Comparison of ENCODE assay signal across 25 cellular contexts in genomic region chr18:9431296-9431695, GRCh38. TPM values are rescaled to one million over a fixed set of nuclear protein-coding genes. Genes with fewer than 3 reads are reported as not detected.
DNase-seq lines count a peak whose midpoint lies in the region; ATAC-seq, FAIRE-seq and TF ChIP-seq lines count a peak whose summit lies in the region.
"Had no signal": no experiment of that assay in that cellular context is flagged by ENCODE, and none has a peak within 500 bp of the region (broad histone marks: within the 10 kb centered on the region; RNA-seq: fewer than 3 reads in every experiment).

No MANE protein-coding gene starts in this region.

- dilution Hi-C loops in IMR-90 (cut with HindIII; ENCODE audit: low sequenced_read_pairs, unreplicated experiment) = no loop called here

- H3K9ac ChIP-seq in IMR-90 (ENCODE audit: low read depth, low read length) = no peak overlapping the region
- H3K9ac ChIP-seq in K562 (ENCODE audit: insufficient read depth in 1 of 2, low read depth in 2 of 2, low read length in 2 of 2) = no peak overlapping the region
- no peak overlapping the region for H3K9ac ChIP-seq in neural progenitor cell
- H3K9ac ChIP-seq: BLaER1 treated with 17β-estradiol and CSF1 and Interleukin-3, amounts not matched to agents 10 nM and 100 nM had no signal

- H2BK15ac ChIP-seq in IMR-90 (ENCODE audit: low read depth, low read length) = no peak overlapping the region

- in situ Hi-C loops in IMR-90 (cut with MboI; ENCODE audit: low sequenced_read_pairs) = no loop called here
- in situ Hi-C loops in K562 (cut with MboI) = no loop called here

- H3K9me3 ChIP-seq in IMR-90 (ENCODE audit: control insufficient read depth, insufficient read depth, low read length) (no peaks in the 10 kb centered on the region), K562 (replicated peaks; ENCODE audit: control insufficient read depth, insufficient read depth, low read depth, low read length) (0 out of 2 replicates have a peak, but pooled peaks cover 3% of the 10 kb centered on the region), neural progenitor cell (ENCODE audit: low read depth) (no peaks in the 10 kb centered on the region), psoas muscle (no peaks in the 10 kb centered on the region)
- H3K9me3 ChIP-seq: A549, Caco-2 had no signal

- FAIRE-seq in K562 (lab: Jason Lieb, UNC) = no peak
- FAIRE-seq: A549, GM12878, GM12892, GM18507 had no signal

- intact Hi-C loops in IMR-90 (cut with micrococcal nuclease) (no loop called here), K562 (cut with micrococcal nuclease) (no loop called here), psoas muscle (cut with DNase I) (no loop called here), Calu3 (cut with micrococcal nuclease; ENCODE audit: unreplicated experiment) (no loop called here)

- no peak overlapping the region for H2BK120ac ChIP-seq in IMR-90 (ENCODE audit: low read depth, low read length)

- H3K56ac ChIP-seq in IMR-90 (ENCODE audit: extremely low read depth, insufficient read depth, low read length) = no peak overlapping the region

- H3K4ac ChIP-seq in IMR-90 (ENCODE audit: low read depth, low read length) = no peak overlapping the region

- H3K79me2 ChIP-seq in K562 (ENCODE audit: control insufficient read depth, insufficient read depth, low read length) (no peaks in the 10 kb centered on the region), neural progenitor cell (ENCODE audit: low read depth) (no peaks in the 10 kb centered on the region)

- no peak overlapping the region for H2BK20ac ChIP-seq in IMR-90 (ENCODE audit: low read depth, low read length)

- H3K27me3 Mint-ChIP-seq in neural progenitor cell (ENCODE audit: insufficient read depth, low read depth) = peaks cover 6% of the 10 kb centered on the region
- H3K27me3 Mint-ChIP-seq in Calu3 (ENCODE audit: unreplicated experiment) = no peaks in the 10 kb centered on the region
- H3K27me3 Mint-ChIP-seq: B cell had no signal

- peaks cover 2% of the 10 kb centered on the region for H3K9me3 Mint-ChIP-seq in neural progenitor cell
- no peaks in the 10 kb centered on the region for H3K9me3 Mint-ChIP-seq in Calu3 (ENCODE audit: low read depth, unreplicated experiment)
- H3K9me3 Mint-ChIP-seq: CD4-positive, alpha-beta T cell; CD8-positive, alpha-beta T cell had no signal

- no peak overlapping the region for H2AK5ac ChIP-seq in IMR-90 (ENCODE audit: low read depth, low read length)

- H4K8ac ChIP-seq in IMR-90 (ENCODE audit: low read depth in 2 of 2, low read length in 2 of 2) = no peak overlapping the region

- no peaks in the 10 kb centered on the region for H3K36me3 Mint-ChIP-seq in neural progenitor cell
- H3K36me3 Mint-ChIP-seq in Calu3 (ENCODE audit: insufficient read depth, unreplicated experiment) = no peaks in the 10 kb centered on the region
- H3K36me3 Mint-ChIP-seq: CD8-positive, alpha-beta T cell had no signal

- TF ChIP-seq CTCF in IMR-90 (conservative IDR thresholded peaks at IDR 0.05; ENCODE audit: low read depth, low read length) = no peak
- TF ChIP-seq CTCF in K562 (IDR thresholded peaks at IDR 0.05 in 2 of 3, conservative IDR thresholded peaks at IDR 0.05 in 1 of 3; ENCODE audit: insufficient read depth in 2 of 3, low read depth in 1 of 3, low read length in 3 of 3) = no peak
- no peak for TF ChIP-seq CTCF in neural progenitor cell (IDR thresholded peaks at IDR 0.05)
- TF ChIP-seq CTCF in psoas muscle (IDR thresholded peaks at IDR 0.05) = no peak
- TF ChIP-seq CTCF in Calu3 (IDR thresholded peaks at IDR 0.05; ENCODE audit: unreplicated experiment) = no peak

- no peak overlapping the region for H2BK5ac ChIP-seq in IMR-90 (ENCODE audit: low read depth, low read length, poor library complexity, severe bottlenecking)

- BruUV-seq in IMR-90 (replicated peaks; lab: Mats Ljungman, UMichigan) = no TSS peak
- no TSS peak for BruUV-seq in K562 (replicated peaks; lab: Mats Ljungman, UMichigan)
- BruUV-seq in Calu3 (replicated peaks; lab: Mats Ljungman, UMichigan) = no TSS peak

- no peaks in the 10 kb centered on the region for H3K79me1 ChIP-seq in IMR-90 (ENCODE audit: low read depth in 1 of 2, low read length in 2 of 2)

- TF ChIP-seq POLR2A in IMR-90 (IDR thresholded peaks at IDR 0.05; ENCODE audit: low read depth, low read length) (no peak), K562 (conservative IDR thresholded peaks at IDR 0.05) (no peak)

- H2AFZ ChIP-seq in IMR-90 (replicated peaks; ENCODE audit: low read length, poor library complexity) (peak overlapping the region; percentile 56), K562 (ENCODE audit: low read depth, low read length) (0 out of 2 replicates have a peak overlapping the region, but pooled peaks have one; percentile 18), neural progenitor cell (replicated peaks) (no peak overlapping the region)

- peak overlapping the region; percentile 29; the same call in 1 of the 2 replicates for H3K18ac ChIP-seq in IMR-90 (ENCODE audit: low read depth, low read length)

- H3K4me2 ChIP-seq in IMR-90 (ENCODE audit: low read depth, low read length) (no peak overlapping the region), K562 (ENCODE audit: insufficient read depth, low read length) (no peak overlapping the region), neural progenitor cell (no peak overlapping the region)
- H3K4me2 ChIP-seq: A549; BLaER1 treated with 17β-estradiol and CSF1 and Interleukin-3, amounts not matched to agents 10 nM and 100 nM had no signal

- no peaks in the 10 kb centered on the region for H4K20me1 ChIP-seq in IMR-90 (ENCODE audit: insufficient read depth, low read length)
- H4K20me1 ChIP-seq in K562 (replicated peaks; ENCODE audit: control insufficient read depth, insufficient read depth, low read length) = no peaks in the 10 kb centered on the region
- H4K20me1 ChIP-seq in neural progenitor cell (ENCODE audit: low read depth) = no peaks in the 10 kb centered on the region
- H4K20me1 ChIP-seq: BLaER1 treated with 17β-estradiol and CSF1 and Interleukin-3, amounts not matched to agents 10 nM and 100 nM had no signal

- TF ChIP-seq RAD21 in IMR-90 (IDR thresholded peaks at IDR 0.05; ENCODE audit: low read length) (no peak), K562 (CRISPR knock-in tag; conservative IDR thresholded peaks at IDR 0.05 in 1 of 2, IDR thresholded peaks at IDR 0.05 in 1 of 2) (no peak)

- H3K9me1 ChIP-seq in IMR-90 (ENCODE audit: insufficient read depth, low read length) (peaks cover 8% of the 10 kb centered on the region), K562 (ENCODE audit: control insufficient read depth, insufficient read depth, low read length) (no peaks in the 10 kb centered on the region)

- CTCF ChIA-PET in IMR-90 (lab: Yijun Ruan, JAX) (no interaction called here), K562 (lab: Yijun Ruan, JAX; ENCODE audit: low intra/inter-chr PET ratio) (no interaction called here), Calu3 (lab: Charles Lee) (no interaction called here)

- H3F3A ChIP-seq in neural progenitor cell (ENCODE audit: low read depth) = peaks cover 35% of the 10 kb centered on the region

- H3K4me1 Mint-ChIP-seq in neural progenitor cell = peaks cover 26% of the 10 kb centered on the region
- H3K4me1 Mint-ChIP-seq in Calu3 (ENCODE audit: low read depth, unreplicated experiment) = peaks cover 15% of the 10 kb centered on the region

- H3K27me3 ChIP-seq in IMR-90 (ENCODE audit: control insufficient read depth, insufficient read depth, low read length) (no peaks in the 10 kb centered on the region), K562 (ENCODE audit: control insufficient read depth in 2 of 2, insufficient read depth in 2 of 2, low read length in 2 of 2) (no peaks in the 10 kb centered on the region), neural progenitor cell (no peaks in the 10 kb centered on the region), psoas muscle (ENCODE audit: insufficient read depth in 3 of 3, low read length in 2 of 3) (no peaks in the 10 kb centered on the region)
- H3K27me3 ChIP-seq: BLaER1 treated with 17β-estradiol and CSF1 and Interleukin-3, amounts not matched to agents 10 nM and 100 nM had no signal

- 100% methylated on average over 1 of the region's 6 CpGs; no CpG with 5 or more reads in 1 of the 2 experiments for WGBS in IMR-90 (ENCODE audit: extremely low coverage in 2 of 2, insufficient read length in 1 of 2), 2 experiments
- 45% methylated on average over 6 of the region's 6 CpGs for WGBS in K562 (ENCODE audit: insufficient coverage, low coverage, missing lambda C conversion rate)
- WGBS in psoas muscle, 3 donors = 86 to 94% (median 94%) methylated on average over 6 of the region's 6 CpGs

- H3K4me3 Mint-ChIP-seq in neural progenitor cell = no peak overlapping the region
- H3K4me3 Mint-ChIP-seq in Calu3 (ENCODE audit: low read depth, unreplicated experiment) = no peak overlapping the region
- H3K4me3 Mint-ChIP-seq: B cell; CD4-positive, alpha-beta T cell; CD8-positive, alpha-beta T cell had no signal

- H3K4me1 ChIP-seq in IMR-90 (ENCODE audit: control insufficient read depth, insufficient read depth, low read length) (peaks cover 6% of the 10 kb centered on the region; the same call in 1 of the 2 replicates), K562 (replicated peaks in 1 of 2; ENCODE audit: control insufficient read depth in 2 of 2, insufficient read depth in 2 of 2, low read length in 2 of 2) (peaks cover 4 to 5% of the 10 kb centered on the region in 2 experiments; a peak in 2 of 5 replicates), neural progenitor cell (peaks cover 35% of the 10 kb centered on the region), psoas muscle (no peaks in the 10 kb centered on the region)
- H3K4me1 ChIP-seq: A549, Caco-2 had no signal

- no peak overlapping the region for H4K91ac ChIP-seq in IMR-90 (ENCODE audit: insufficient read depth, low read depth, low read length)

- H3K4me3 ChIP-seq in IMR-90 (ENCODE audit: insufficient read depth, low read depth, low read length) (no peak overlapping the region), K562 (no peak overlapping the region), neural progenitor cell (no peak overlapping the region), psoas muscle (no peak overlapping the region)
- H3K4me3 ChIP-seq: A549; BLaER1 treated with 17β-estradiol and CSF1 and Interleukin-3, amounts not matched to agents 10 nM and 100 nM; GM12878 had no signal

- no peak overlapping the region for H3K14ac ChIP-seq in IMR-90 (replicated peaks; ENCODE audit: low read depth, low read length)

- H3K27ac Mint-ChIP-seq in neural progenitor cell (peak overlapping the region; percentile 37), Calu3 (ENCODE audit: unreplicated experiment) (no peak overlapping the region)
- H3K27ac Mint-ChIP-seq: B cell; CD4-positive, alpha-beta T cell; CD8-positive, alpha-beta T cell had no signal

- no peak for DNase-seq in IMR-90
- no peak for DNase-seq in K562 (ENCODE audit: extremely low read depth in 1 of 4, low spot score in 3 of 4)
- DNase-seq in neural progenitor cell (ENCODE audit: low spot score) = no peak
- no peak for DNase-seq in NCI-H2029 (lab: John Stamatoyannopoulos, UW)
- DNase-seq in psoas muscle = no peak
- no peak for DNase-seq in T-helper 2 cell
- no peak for DNase-seq in Calu3
- DNase-seq: AML-193; Caco-2; CD4-positive, alpha-beta T cell; CD8-positive, alpha-beta T cell; DMS 273 treated with DMSO at 0.1 percent for 48 hours; DMS153; DMS53; DMS79; DND-41; EL; GDM1 had no signal

- H2AK9ac ChIP-seq in IMR-90 (replicated peaks; ENCODE audit: low read depth, low read length, poor library complexity) = no peak overlapping the region

- no peak overlapping the region for H3K27ac ChIP-seq in IMR-90 (ENCODE audit: insufficient read depth, low read length)
- H3K27ac ChIP-seq in K562 (ENCODE audit: extremely low read depth, low read depth, low read length) = no peak overlapping the region
- no peak overlapping the region for H3K27ac ChIP-seq in neural progenitor cell
- H3K27ac ChIP-seq in psoas muscle = no peak overlapping the region
- H3K27ac ChIP-seq: A549; BLaER1 treated with 17β-estradiol and CSF1 and Interleukin-3, amounts not matched to agents 10 nM and 100 nM; C4-2B had no signal

- POLR2A ChIA-PET in IMR-90 (lab: Charles Lee; ENCODE audit: unreplicated experiment) = no interaction called here
- POLR2A ChIA-PET in K562 (lab: Yijun Ruan, JAX) = interaction anchor here (1.0 kb wide), 1 partner anchor 20 kb away, joined by 6 read pairs; no protein-coding TSS in a partner anchor

- no peaks in the 10 kb centered on the region for H3K36me3 ChIP-seq in IMR-90 (ENCODE audit: control insufficient read depth, insufficient read depth, low read length)
- H3K36me3 ChIP-seq in K562 (ENCODE audit: control insufficient read depth, insufficient read depth, low read length) = no peaks in the 10 kb centered on the region
- no peaks in the 10 kb centered on the region for H3K36me3 ChIP-seq in neural progenitor cell
- no peaks in the 10 kb centered on the region for H3K36me3 ChIP-seq in psoas muscle (ENCODE audit: insufficient read depth in 1 of 2, low read depth in 1 of 2)
- H3K36me3 ChIP-seq: BLaER1 treated with 17β-estradiol and CSF1 and Interleukin-3, amounts not matched to agents 10 nM and 100 nM had no signal

- TF ChIP-seq EP300 in K562 (IDR thresholded peaks at IDR 0.05; ENCODE audit: low read length) = no peak

- no peak overlapping the region for H4K5ac ChIP-seq in IMR-90 (ENCODE audit: low read depth, low read length)

- no peak for ATAC-seq in IMR-90 (ENCODE audit: low read depth)
- no peak for ATAC-seq in K562
- no peak for ATAC-seq in psoas muscle
- ATAC-seq: A549; CD8-positive, alpha-beta T cell; GM12878 had no signal

- no peak overlapping the region for H3K23ac ChIP-seq in IMR-90 (ENCODE audit: low read depth, low read length)

RNA-seq across cellular contexts. Expression of gene RALBP1, which starts 44.0 kb away (rescaled TPM):
- total RNA-seq in IMR-90 (2012; rRNA removed) (38.2 and 58.9 TPM in 2 replicates), K562 (2014; rRNA removed) (64.5 and 68.0 TPM in 2 replicates), K562 (2014; rRNA removed; fragmentation: Illumina TruSeq; extraction: Trizol) (60.2 and 67.7 TPM in 2 replicates), K562 (2015; rRNA removed; fragmentation: Illumina TruSeq; extraction: Trizol) (62.5 and 65.9 TPM in 2 replicates), K562 (2021) (65.3 and 70.0 TPM in 2 replicates), neural progenitor cell (ENCODE audit: low replicate concordance) (61.5 and 84.7 TPM in 2 replicates), psoas muscle (10 to 100 TPM; 28.7 to 42.6 (median 39.6) TPM), Calu3 (2022) (65.8 and 69.7 TPM in 2 replicates)
- polyA plus RNA-seq in IMR-90 (2012; rRNA removed) (30.6 and 31.6 TPM in 2 replicates), K562 (2011; rRNA removed) (58.3 and 58.4 TPM in 2 replicates), K562 (2014; fragmentation: Illumina TruSeq; extraction: Trizol) (56.1 and 61.3 TPM in 2 replicates), K562 (2014; fragmentation: Nextera tagmentation; extraction: Ambion mirVana) (10 to 100 TPM; 10.9 to 13.1 TPM), K562 (2014; rRNA removed) (60.4 and 69.6 TPM in 2 replicates), psoas muscle (10 to 100 TPM; 32.7 to 85.0 (median 32.8) TPM)
- 19.5 and 39.0 TPM in 2 replicates for polyA plus RNA-seq in IMR-90 (2012; cell fraction: cytosol; rRNA removed)
- polyA plus RNA-seq in IMR-90 (2012; cell fraction: nucleus; rRNA removed; ENCODE audit: low replicate concordance) = 18.1 and 18.9 TPM in 2 replicates
- total RNA-seq in K562 (2011; cell fraction: chromatin; rRNA removed; ENCODE audit: low replicate concordance) = 20.8 and 41.1 TPM in 2 replicates
- total RNA-seq in K562 (2011; cell fraction: nucleolus; rRNA removed) = 20.5 and 24.7 TPM in 2 replicates
- 29.5 and 36.5 TPM in 2 replicates for total RNA-seq in K562 (2011; cell fraction: nucleoplasm; rRNA removed)
- polyA plus RNA-seq in K562 (2011; cell fraction: cytosol; rRNA removed) = 62.4 and 72.6 TPM in 2 replicates
- 30.6 and 32.7 TPM in 2 replicates for polyA plus RNA-seq in K562 (2011; cell fraction: nucleus; rRNA removed)
- 46.1 and 50.9 TPM in 2 replicates for polyA plus RNA-seq in K562 (2012)
- 74.0 and 77.6 TPM in 2 replicates for polyA minus RNA-seq in K562 (2011; rRNA and poly(A)+ RNA removed)
- polyA minus RNA-seq in K562 (2011; cell fraction: cytosol; rRNA and poly(A)+ RNA removed) = 44.2 and 45.3 TPM in 2 replicates
- 20.2 and 27.3 TPM in 2 replicates for polyA minus RNA-seq in K562 (2011; cell fraction: nucleus; rRNA and poly(A)+ RNA removed)
